In genomic region chr3:56819016-56819809, GRCh38 we compare ENCODE assay signal across 32 cellular contexts. TPM values are rescaled to one million over a fixed set of nuclear protein-coding genes. Genes with fewer than 3 reads are reported as not detected.
DNase-seq lines count a peak whose midpoint lies in the region; ATAC-seq, FAIRE-seq and TF ChIP-seq lines count a peak whose summit lies in the region.
"Had no signal": no experiment of that assay in that cellular context is flagged by ENCODE, and none has a peak within 500 bp of the region (broad histone marks: within the 10 kb centered on the region; RNA-seq: fewer than 3 reads in every experiment).

No MANE protein-coding gene starts in this region.

- in situ Hi-C loops in HepG2 (cut with HindIII; ENCODE audit: extremely low pct_ligation_motif_present, low pct_unique_long_range_greater_than_20kb) = no loop called here

- peaks cover 69% of the 10 kb centered on the region for H3K4me1 ChIP-seq in HepG2 (ENCODE audit: insufficient read depth, low read length)
- no peaks in the 10 kb centered on the region for H3K4me1 ChIP-seq in right lobe of liver
- peaks cover 3% of the 10 kb centered on the region for H3K4me1 ChIP-seq in vagina
- peaks cover 24% of the 10 kb centered on the region for H3K4me1 ChIP-seq in Caco-2
- H3K4me1 ChIP-seq: tibial nerve had no signal

- H3K4me1 Mint-ChIP-seq in T-helper 17 cell = peaks cover 55% of the 10 kb centered on the region
- H3K4me1 Mint-ChIP-seq in Caco-2 (ENCODE audit: low read depth, unreplicated experiment) = peaks cover 31% of the 10 kb centered on the region

- TF ChIP-seq EP300 in HepG2 (IDR thresholded peaks at IDR 0.05; ENCODE audit: low read depth in 2 of 2, low read length in 2 of 2) (peak in 1 of 2 experiments; percentile 44; a peak in 2 of 4 replicates), HepG2 (CRISPR knock-in tag; IDR thresholded peaks at IDR 0.05; ENCODE audit: borderline replicate concordance) (no peak)

- H3K4me3 Mint-ChIP-seq in T-helper 17 cell (no peak overlapping the region), Caco-2 (ENCODE audit: unreplicated experiment) (no peak overlapping the region)
- H3K4me3 Mint-ChIP-seq: endodermal cell, GM23338, HFFc6, neural crest cell had no signal

- no peaks in the 10 kb centered on the region for H3K79me2 ChIP-seq in HepG2 (ENCODE audit: insufficient read depth, low read length)

- no peak for TF ChIP-seq RAD21 in HepG2 (CRISPR knock-in tag; IDR thresholded peaks at IDR 0.05)

- no peaks in the 10 kb centered on the region for H4K20me1 ChIP-seq in HepG2 (ENCODE audit: insufficient read depth, low read length)

- no peaks in the 10 kb centered on the region for H3K9me3 ChIP-seq in HepG2 (ENCODE audit: low read length)
- no peaks in the 10 kb centered on the region for H3K9me3 ChIP-seq in right lobe of liver
- H3K9me3 ChIP-seq in T-helper 17 cell (ENCODE audit: control insufficient read depth, low read length, poor library complexity, severe bottlenecking) = no peaks in the 10 kb centered on the region
- no peaks in the 10 kb centered on the region for H3K9me3 ChIP-seq in vagina
- H3K9me3 ChIP-seq in WERI-Rb-1 (ENCODE audit: severe bottlenecking) = no peaks in the 10 kb centered on the region
- H3K9me3 ChIP-seq in Caco-2 = no peaks in the 10 kb centered on the region
- H3K9me3 ChIP-seq: heart right ventricle, lower lobe of right lung, mucosa of descending colon, tibial nerve had no signal

- TF ChIP-seq POLR2A in HepG2 (IDR thresholded peaks at IDR 0.05; ENCODE audit: insufficient read depth in 1 of 2, low read depth in 2 of 2, low read length in 2 of 2) (no peak), right lobe of liver (IDR thresholded peaks at IDR 0.05) (no peak), vagina (IDR thresholded peaks at IDR 0.05) (no peak)

- TF ChIP-seq CTCF in HepG2 (CRISPR knock-in tag; IDR thresholded peaks at IDR 0.05) (no peak), right lobe of liver (IDR thresholded peaks at IDR 0.05) (no peak), vagina (IDR thresholded peaks at IDR 0.05) (no peak), WERI-Rb-1 (IDR thresholded peaks at IDR 0.05; ENCODE audit: low read depth, low read length) (no peak), Caco-2 (IDR thresholded peaks at IDR 0.05; ENCODE audit: insufficient read depth in 1 of 2, low read depth in 1 of 2, low read length in 1 of 2, severe bottlenecking in 1 of 2, unreplicated experiment in 1 of 2) (no peak)

- H3K9ac ChIP-seq in HepG2 (ENCODE audit: insufficient read depth, low read depth, low read length) = no peak overlapping the region
- H3K9ac ChIP-seq: parathyroid adenoma had no signal

- CTCF ChIA-PET in HepG2 (lab: Yijun Ruan, JAX; ENCODE audit: low intra/inter-chr PET ratio, low total read pairs) = no interaction called here
- CTCF ChIA-PET in Caco-2 (lab: Charles Lee) = interaction anchor here (0.9 to 2.4 kb wide), 2 partner anchors 15 to 18 kb away, joined by 5 to 11 read pairs; partner anchors contain the start of gene ARHGEF3

- H3K4me3 ChIP-seq in HepG2 (replicated peaks in 1 of 3; ENCODE audit: insufficient read depth in 1 of 3, low read depth in 2 of 3, low read length in 3 of 3) = peak overlapping the region in 2 of 3 experiments; percentile 19 to 31; a peak in 3 of 6 replicates
- no peak overlapping the region for H3K4me3 ChIP-seq in right lobe of liver
- no peak overlapping the region for H3K4me3 ChIP-seq in vagina
- H3K4me3 ChIP-seq in WERI-Rb-1 (ENCODE audit: low read depth, low read length) = no peak overlapping the region
- H3K4me3 ChIP-seq in Caco-2 (ENCODE audit: low read depth, low read length) = no peak overlapping the region
- H3K4me3 ChIP-seq: GM23338, heart right ventricle, lower lobe of right lung, mucosa of descending colon, tibial nerve had no signal

- intact Hi-C loops in HepG2 (cut with micrococcal nuclease; ENCODE audit: unreplicated experiment) (loop anchor here (2.0 to 5.0 kb wide), 2 partner anchors 18 to 168 kb away; partner anchors contain the start of gene ARHGEF3), right lobe of liver (cut with DNase I) (no loop called here), vagina (cut with DNase I) (no loop called here), Caco-2 (cut with micrococcal nuclease; ENCODE audit: unreplicated experiment) (no loop called here)

- H3K9me3 Mint-ChIP-seq in Caco-2 (ENCODE audit: unreplicated experiment) = no peaks in the 10 kb centered on the region
- H3K9me3 Mint-ChIP-seq: endodermal cell, GM23338, HFFc6, neural crest cell had no signal

- WGBS in HepG2 (ENCODE audit: low lambda C conversion rate) = 11% methylated on average over 2 of the region's 2 CpGs
- 49% methylated on average over 2 of the region's 2 CpGs for WGBS in right lobe of liver (ENCODE audit: insufficient coverage, low coverage, low lambda C conversion rate, missing lambda C conversion rate)

- BruUV-seq in HepG2 (replicated peaks; lab: Mats Ljungman, UMichigan) (no TSS peak), Caco-2 (replicated peaks; lab: Mats Ljungman, UMichigan) (no TSS peak)

- ATAC-seq in HepG2 (peak; percentile 69), right lobe of liver (no peak), T-helper 17 cell (no peak)
- ATAC-seq: activated CD4-positive, CD25-positive, alpha-beta regulatory T cell treated with anti-CD3 and anti-CD28 coated beads, Interleukin-2, amount 50 U/mL, for 24 hours; esophagus mucosa; GM23338; heart right ventricle; lower lobe of right lung; mucosa of descending colon; right cardiac atrium had no signal

- no peaks in the 10 kb centered on the region for H3K27me3 ChIP-seq in HepG2 (ENCODE audit: control insufficient read depth in 1 of 2, insufficient read depth in 2 of 2, low read length in 2 of 2)
- peaks cover 0 to 3% of the 10 kb centered on the region in 2 donors for H3K27me3 ChIP-seq in right lobe of liver
- no peaks in the 10 kb centered on the region for H3K27me3 ChIP-seq in vagina
- no peaks in the 10 kb centered on the region for H3K27me3 ChIP-seq in WERI-Rb-1 (ENCODE audit: insufficient read depth, low read depth, severe bottlenecking)
- no peaks in the 10 kb centered on the region for H3K27me3 ChIP-seq in Caco-2 (replicated peaks; ENCODE audit: control insufficient read depth, insufficient read depth, low read length)
- H3K27me3 ChIP-seq: tibial nerve had no signal

- no peak overlapping the region for H2AFZ ChIP-seq in HepG2 (ENCODE audit: low read length)
- H2AFZ ChIP-seq: GM23338 had no signal

- H3K27ac ChIP-seq in HepG2 (ENCODE audit: extremely low read length, insufficient read depth, low read length) (peak overlapping the region; percentile 58), right lobe of liver (no peak overlapping the region), vagina (no peak overlapping the region), WERI-Rb-1 (no peak overlapping the region)
- H3K27ac ChIP-seq: heart right ventricle, lower lobe of right lung, parathyroid adenoma, tibial nerve had no signal

- H3K36me3 Mint-ChIP-seq in T-helper 17 cell (ENCODE audit: low read depth) (peaks cover 2% of the 10 kb centered on the region), Caco-2 (ENCODE audit: insufficient read depth, unreplicated experiment) (no peaks in the 10 kb centered on the region)

- POLR2A ChIA-PET in HepG2 (lab: Yijun Ruan, JAX) = interaction anchor here (0.7 to 3.8 kb wide), 9 partner anchors 12 to 198 kb away, joined by 3 to 42 read pairs (median 5); partner anchors contain the start of gene ARHGEF3
- POLR2A ChIA-PET in Caco-2 (lab: Charles Lee) = interaction anchor here (1.1 kb wide), 1 partner anchor 18 kb away, joined by 13 read pairs; the partner anchor contains the start of gene ARHGEF3

- peak overlapping the region; percentile 60 for H3K4me2 ChIP-seq in HepG2 (ENCODE audit: low read depth, low read length)
- H3K4me2 ChIP-seq: GM23338 had no signal

- DNase-seq in HepG2 (ENCODE audit: low spot score) (peak; percentile 85), right lobe of liver (no peak), NCI-H1930 (lab: John Stamatoyannopoulos, UW) (peak; percentile 21 to 35), T-helper 17 cell (no peak), vagina (ENCODE audit: extremely low spot score in 2 of 2) (no peak), C1 segment of cervical spinal cord (lab: John Stamatoyannopoulos, UW) (no peak), WERI-Rb-1 (no peak), Caco-2 (no peak)
- DNase-seq: ACHN; activated CD4-positive, alpha-beta T cell treated with anti-CD3 and anti-CD28 coated beads, Interleukin-2, amount 50 U/mL, for 48 hours; activated naive CD4-positive, alpha-beta T cell treated with anti-CD3 and anti-CD28 coated beads, Interleukin-2, amount 50 U/mL, for 16 hours; EL; endodermal cell; foreskin melanocyte; heart right ventricle; HFFc6; Kasumi-1; kidney glomerular epithelial cell; lower lobe of right lung; mucosa of descending colon; NCI-H187; NCI-H446; right cardiac atrium; SIG-M5; stimulated activated CD4-positive, alpha-beta T cell treated with anti-CD3 and anti-CD28 coated beads, Interleukin-2, amount 100 ng/mL, for 48 hours had no signal

- H3K27me3 Mint-ChIP-seq in T-helper 17 cell (no peaks in the 10 kb centered on the region), Caco-2 (ENCODE audit: insufficient read depth, unreplicated experiment) (no peaks in the 10 kb centered on the region)

- H3K27ac Mint-ChIP-seq in T-helper 17 cell (peak overlapping the region; percentile 17), Caco-2 (ENCODE audit: unreplicated experiment) (no peak overlapping the region)
- H3K27ac Mint-ChIP-seq: endodermal cell, GM23338, HFFc6 had no signal

- H3K36me3 ChIP-seq in HepG2 (replicated peaks in 1 of 2; ENCODE audit: control insufficient read depth in 1 of 2, insufficient read depth in 2 of 2, low read length in 2 of 2) (no peaks in the 10 kb centered on the region), right lobe of liver (no peaks in the 10 kb centered on the region), vagina (no peaks in the 10 kb centered on the region), WERI-Rb-1 (no peaks in the 10 kb centered on the region), Caco-2 (ENCODE audit: control insufficient read depth, insufficient read depth, low read length) (no peaks in the 10 kb centered on the region)
- H3K36me3 ChIP-seq: heart right ventricle, lower lobe of right lung, tibial nerve had no signal

- FAIRE-seq in HepG2 (lab: Jason Lieb, UNC) = no peak
- FAIRE-seq: GM12891 had no signal

RNA-seq across cellular contexts. Expression of gene ARHGEF3, which starts 17.5 kb away (rescaled TPM):
- total RNA-seq in HepG2 (2016; rRNA removed; fragmentation: Illumina TruSeq; extraction: Trizol) (23.1 and 32.8 TPM in 2 replicates), right lobe of liver (1 to 10 TPM; 1.0 to 2.9 (median 1.6) TPM), T-helper 17 cell (10 to 100 TPM; 70.2 to 71.0 TPM), vagina (17.4 TPM), Caco-2 (2022) (10.2 and 14.8 TPM in 2 replicates)
- total RNA-seq in HepG2 (2016; cell fraction: cytosol; rRNA removed; fragmentation: Illumina TruSeq; extraction: Trizol; ENCODE audit: low read depth) = 4.0 TPM in 2 replicates
- 21.8 and 28.1 TPM in 2 replicates for total RNA-seq in HepG2 (2016; cell fraction: insoluble cytoplasmic fraction; rRNA removed; fragmentation: Illumina TruSeq; extraction: Trizol)
- total RNA-seq in HepG2 (2016; cell fraction: membrane; rRNA removed; fragmentation: Illumina TruSeq; extraction: Trizol) = 17.0 and 18.1 TPM in 2 replicates
- total RNA-seq in HepG2 (2016; cell fraction: nucleus; rRNA removed; fragmentation: Illumina TruSeq; extraction: Trizol) = 24.9 and 26.4 TPM in 2 replicates
- polyA plus RNA-seq in HepG2 (2011; rRNA removed) = 10.3 and 14.8 TPM in 2 replicates
- polyA plus RNA-seq in HepG2 (2011; cell fraction: cytosol; rRNA removed) = 9.2 and 9.4 TPM in 2 replicates
- 10.3 and 12.6 TPM in 2 replicates for polyA plus RNA-seq in HepG2 (2011; cell fraction: nucleus; rRNA removed)
- polyA plus RNA-seq in HepG2 (2012) = 9.0 and 10.3 TPM in 2 replicates
- 2.0 and 2.2 TPM in 2 replicates for polyA plus RNA-seq in HepG2 (2016; cell fraction: cytosol; fragmentation: Illumina TruSeq; extraction: Trizol; ENCODE audit: low read depth)
- polyA plus RNA-seq in HepG2 (2016; cell fraction: insoluble cytoplasmic fraction; fragmentation: Illumina TruSeq; extraction: Trizol; ENCODE audit: low read depth) = 29.1 and 30.2 TPM in 2 replicates
- 7.6 and 8.1 TPM in 2 replicates for polyA plus RNA-seq in HepG2 (2016; cell fraction: membrane; fragmentation: Illumina TruSeq; extraction: Trizol; ENCODE audit: low read depth)
- polyA plus RNA-seq in HepG2 (2016; cell fraction: nucleus; fragmentation: Illumina TruSeq; extraction: Trizol; ENCODE audit: insufficient read depth, low read depth) = 19.5 and 19.8 TPM in 2 replicates
- polyA minus RNA-seq in HepG2 (2011; rRNA and poly(A)+ RNA removed; ENCODE audit: low replicate concordance) = 11.4 and 21.5 TPM in 2 replicates
- 14.4 and 17.7 TPM in 2 replicates for polyA minus RNA-seq in HepG2 (2011; cell fraction: cytosol; rRNA and poly(A)+ RNA removed)
- polyA minus RNA-seq in HepG2 (2011; cell fraction: nucleus; rRNA and poly(A)+ RNA removed) = 21.6 and 31.8 TPM in 2 replicates

Comparison
In these comparisons a context has a peak if more than half of its experiments do, and no peak if none do; other contexts are left out.
1. DNase-seq: peak in HepG2 (single experiment) and NCI-H1930 (2 of 2); none in right lobe of liver (0 of 3), T-helper 17 cell (0 of 3), vagina (0 of 2), C1 segment of cervical spinal cord (0 of 14), WERI-Rb-1 (single experiment) and Caco-2 (0 of 2).
2. H3K4me3 ChIP-seq: peak in HepG2 (2 of 3); none in right lobe of liver (0 of 3), vagina (0 of 2), WERI-Rb-1 (single experiment) and Caco-2 (single experiment).